8 cellular contexts compared by ENCODE assay signal in the genomic region with DNA sequence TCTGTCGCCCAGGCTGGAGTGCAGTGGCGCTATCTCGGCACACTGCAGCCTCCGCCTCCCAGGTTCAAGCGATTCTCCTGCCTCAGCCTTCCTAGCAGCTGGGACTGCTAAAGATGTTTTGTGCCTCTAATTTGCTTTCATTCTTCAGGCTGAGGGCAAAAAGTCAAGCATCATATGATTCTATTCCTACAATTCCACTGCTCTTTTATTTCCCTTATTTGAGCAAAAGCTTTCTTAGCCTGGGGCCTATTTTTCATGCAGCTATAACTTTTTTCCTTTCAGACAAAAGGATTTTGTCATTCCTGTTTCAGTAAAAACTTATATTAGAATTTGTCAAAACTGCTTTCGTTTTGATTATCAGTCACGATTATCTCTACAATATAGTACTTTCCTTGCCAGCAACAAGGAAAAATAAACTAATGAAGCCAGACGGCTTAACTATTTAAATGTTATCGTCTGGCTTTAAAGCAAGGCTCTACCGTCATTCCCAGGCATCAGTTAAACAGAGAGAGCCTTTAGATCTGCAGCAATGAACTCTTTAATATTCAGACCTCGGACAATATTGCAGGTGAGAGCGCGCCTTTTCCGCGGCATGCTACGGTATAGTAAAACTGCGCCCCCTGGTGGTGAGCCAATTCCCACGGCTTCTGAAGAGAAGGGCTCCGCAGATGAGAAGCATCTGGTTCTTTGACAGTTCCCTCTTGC. TPM values are rescaled to one million over a fixed set of nuclear protein-coding genes. Genes with fewer than 3 reads are reported as not detected.
DNase-seq lines count a peak whose midpoint lies in the region; ATAC-seq lines count a peak whose summit lies in the region.

No MANE protein-coding gene starts in this region.

- DNase-seq in AG20443 (ENCODE audit: low spot score) (peak; percentile 76), GM19238 (ENCODE audit: insufficient read length, low spot score) (peak; percentile 65), NCI-H69 (lab: John Stamatoyannopoulos, UW) (peak; percentile 83), dermis microvascular lymphatic vessel endothelial cell (ENCODE audit: low read depth in 2 of 2) (peak; percentile 69 to 82), medulla oblongata (ENCODE audit: extremely low spot score) (peak; percentile 90)
- peak; percentile 91 for DNase-seq in activated CD4-positive, alpha-beta T cell treated with anti-CD3 and anti-CD28 coated beads, Interleukin-2, amount 50 U/mL, for 1 hour
- peak; percentile 75 to 84 (median 83) for DNase-seq in stimulated activated CD4-positive, alpha-beta T cell treated with anti-CD3 and anti-CD28 coated beads, TNF-alpha, amount 100 ng/mL, for 24 hours (ENCODE audit: low read depth in 3 of 3)

- peak; percentile 26 for ATAC-seq in HG03565 (IDR thresholded peaks at IDR 0.05; ENCODE audit: unreplicated experiment)

RNA-seq across cellular contexts. Expression of a gene that starts 1.4 kb away (rescaled TPM):
- total RNA-seq in dermis microvascular lymphatic vessel endothelial cell: 4.7 and 8.2 TPM in 2 replicates

Comparison
In these comparisons a context has a peak if more than half of its experiments do, and no peak if none do; other contexts are left out.
1. Peak in every context shown above with its lines: DNase-seq and ATAC-seq.